ENCODE assay signal across 3 cellular contexts in genomic region chr1:92105546-92106081, GRCh38.
TF ChIP-seq lines count a peak whose summit lies in the region.

No MANE protein-coding gene starts in this region.

TF ChIP-seq in HepG2, 621 proteins besides CTCF, POLR2A, EP300 and RAD21:
- TF ChIP-seq REST (IDR thresholded peaks at IDR 0.05; ENCODE audit: borderline replicate concordance in 1 of 2, low read depth in 1 of 2, low read length in 2 of 2) = no peak
- peak; percentile 30; the same call in 1 of the 2 replicates for TF ChIP-seq SRF (IDR thresholded peaks at IDR 0.05; ENCODE audit: low read depth, low read length)
- TF ChIP-seq ZNF512 (CRISPR knock-in tag; IDR thresholded peaks at IDR 0.05) = no peak
- no peak for TF ChIP-seq CENPBD1 (CRISPR knock-in tag; IDR thresholded peaks at IDR 0.05; ENCODE audit: borderline replicate concordance, low read depth)

TF ChIP-seq in HEK293, 187 proteins besides CTCF, POLR2A, EP300 and RAD21:
- no peak for TF ChIP-seq ZNF791 (tag by site-specific recombination; IDR thresholded peaks at IDR 0.05)
- peak; percentile 92 for TF ChIP-seq ZNF549 (tag by site-specific recombination; IDR thresholded peaks at IDR 0.05)
TF ChIP-seq in HEK293: peak in this region for 1.

TF ChIP-seq in GM23338, 12 proteins besides CTCF, POLR2A, EP300 and RAD21:
- TF ChIP-seq POLR2AphosphoS5 (IDR thresholded peaks at IDR 0.05; ENCODE audit: low read depth) (no peak), ZNF331 (CRISPR knock-in tag; IDR thresholded peaks at IDR 0.05; ENCODE audit: low read depth) (no peak)
